10 cellular contexts compared by ENCODE assay signal in genomic region chr6:163579880-163580295, GRCh38.
DNase-seq lines count a peak whose midpoint lies in the region; ATAC-seq and TF ChIP-seq lines count a peak whose summit lies in the region.
"Had no signal": no experiment of that assay in that cellular context is flagged by ENCODE, and none has a peak within 500 bp of the region (broad histone marks: within the 10 kb centered on the region; RNA-seq: fewer than 3 reads in every experiment).

No MANE protein-coding gene starts in this region.

- H3K27me3 ChIP-seq in right atrium auricular region = no peaks in the 10 kb centered on the region

- H3K27ac Mint-ChIP-seq in stimulated activated naive B cell treated with anti-CD40 and anti-IgM and Interleukin-4, amounts not matched to agents 10 μg/mL and 1 μg/mL and 100 μg/mL, for 72 hours = peak overlapping the region; percentile 14

- H3K4me3 ChIP-seq in astrocyte of the cerebellum (ENCODE audit: low read depth, low read length) (no peak overlapping the region), right atrium auricular region (no peak overlapping the region)

- no peaks in the 10 kb centered on the region for H3K27me3 Mint-ChIP-seq in stimulated activated naive B cell treated with anti-CD40 and anti-IgM and Interleukin-4, amounts not matched to agents 10 μg/mL and 1 μg/mL and 100 μg/mL, for 72 hours

- ATAC-seq in stimulated activated naive B cell treated with anti-CD40 and anti-IgM and Interleukin-4, amounts not matched to agents 10 μg/mL and 1 μg/mL and 100 μg/mL, for 72 hours (replicated peaks) = no peak
- no peak for ATAC-seq in GM19324 (IDR thresholded peaks at IDR 0.05; ENCODE audit: low FRiP score, unreplicated experiment)

- peaks cover 0 to 22% of the 10 kb centered on the region in 2 donors for H3K4me1 ChIP-seq in right atrium auricular region

- in situ Hi-C loops in astrocyte of the cerebellum (cut with HindIII; ENCODE audit: low sequenced_read_pairs) = no loop called here

- TF ChIP-seq CTCF in astrocyte of the cerebellum (IDR thresholded peaks at IDR 0.05; ENCODE audit: low read depth, low read length, missing control alignments) = peak; percentile 30
- peak in 1 of 2 donors; percentile 34 for TF ChIP-seq CTCF in right atrium auricular region (IDR thresholded peaks at IDR 0.05)

- H3K9me3 Mint-ChIP-seq in stimulated activated naive B cell treated with anti-CD40 and anti-IgM and Interleukin-4, amounts not matched to agents 10 μg/mL and 1 μg/mL and 100 μg/mL, for 72 hours = no peaks in the 10 kb centered on the region

- POLR2A ChIA-PET in HEK293T (lab: Yijun Ruan, JAX) = no interaction called here

- no peaks in the 10 kb centered on the region for H3K4me1 Mint-ChIP-seq in stimulated activated naive B cell treated with anti-CD40 and anti-IgM and Interleukin-4, amounts not matched to agents 10 μg/mL and 1 μg/mL and 100 μg/mL, for 72 hours

- DNase-seq in HEK293T (ENCODE audit: extremely low spot score) (peak; percentile 51), astrocyte of the cerebellum (ENCODE audit: low read depth) (no peak), right atrium auricular region (ENCODE audit: low spot score) (no peak)
- no peak for DNase-seq in stimulated activated naive B cell treated with anti-CD40 and anti-IgM and Interleukin-4, amounts not matched to agents 10 μg/mL and 1 μg/mL and 100 μg/mL, for 72 hours
- no peak for DNase-seq in stimulated activated naive CD4-positive, alpha-beta T cell (lab: John Stamatoyannopoulos, UW)
- DNase-seq in activated T-cell treated with anti-CD3 and anti-CD28 coated beads, Interleukin-2, amount 50 U/mL, for 48 hours = no peak
- DNase-seq: NCI-H524; stimulated activated CD4-positive, alpha-beta T cell treated with anti-CD3 and anti-CD28 coated beads, Interleukin-12 subunit alpha, Interleukin-12 subunit beta, amount 100 ng/mL, for 4 hours; T-helper 1 cell had no signal

- peaks cover 5% of the 10 kb centered on the region for H3K36me3 ChIP-seq in right atrium auricular region

- no peak overlapping the region for H3K4me3 Mint-ChIP-seq in stimulated activated naive B cell treated with anti-CD40 and anti-IgM and Interleukin-4, amounts not matched to agents 10 μg/mL and 1 μg/mL and 100 μg/mL, for 72 hours

- H3K27ac ChIP-seq in right atrium auricular region = peak overlapping the region; percentile 59 to 61

- H3K9me3 ChIP-seq in right atrium auricular region = no peaks in the 10 kb centered on the region

- H3K36me3 Mint-ChIP-seq in stimulated activated naive B cell treated with anti-CD40 and anti-IgM and Interleukin-4, amounts not matched to agents 10 μg/mL and 1 μg/mL and 100 μg/mL, for 72 hours = peaks cover 0 to 15% of the 10 kb centered on the region in 2 donors

- CTCF ChIA-PET in HEK293T (lab: Yijun Ruan, JAX) = no interaction called here

TF ChIP-seq in HEK293T, 16 proteins besides CTCF, POLR2A, EP300 and RAD21:
- no peak for TF ChIP-seq TARDBP (IDR thresholded peaks at IDR 0.05)
- TF ChIP-seq PKNOX1 (IDR thresholded peaks at IDR 0.05) = peak; percentile 70
- TF ChIP-seq CTBP1 (IDR thresholded peaks at IDR 0.05; ENCODE audit: borderline replicate concordance) = peak; percentile 85; the same call in 1 of the 2 replicates
TF ChIP-seq in HEK293T: peak in this region for 2.
